In genomic region chr9:33778700-33779351, GRCh38 we compare ENCODE assay signal across 8 cellular contexts. TPM values are rescaled to one million over a fixed set of nuclear protein-coding genes. Genes with fewer than 3 reads are reported as not detected.
DNase-seq lines count a peak whose midpoint lies in the region; ATAC-seq and TF ChIP-seq lines count a peak whose summit lies in the region.

No MANE protein-coding gene starts in this region.

- no peak overlapping the region for H3K27ac ChIP-seq in WERI-Rb-1
- no peak overlapping the region for H3K27ac ChIP-seq in coronary artery
- no peak overlapping the region for H3K27ac ChIP-seq in right lobe of liver

- no peak overlapping the region for H3K4me3 ChIP-seq in WERI-Rb-1 (ENCODE audit: low read depth, low read length)
- no peak overlapping the region for H3K4me3 ChIP-seq in coronary artery
- no peak overlapping the region for H3K4me3 ChIP-seq in right lobe of liver

- H3K9me3 ChIP-seq in WERI-Rb-1 (ENCODE audit: severe bottlenecking) (no peaks in the 10 kb centered on the region), right lobe of liver (no peaks in the 10 kb centered on the region)

- TF ChIP-seq POLR2A in right lobe of liver (IDR thresholded peaks at IDR 0.05) = no peak

- 14% methylated on average over 6 of the region's 6 CpGs for WGBS in right lobe of liver (ENCODE audit: insufficient coverage, low coverage, low lambda C conversion rate, missing lambda C conversion rate)

- H3K36me3 ChIP-seq in WERI-Rb-1 (no peaks in the 10 kb centered on the region), right lobe of liver (no peaks in the 10 kb centered on the region)

- intact Hi-C loops in right lobe of liver (cut with DNase I) = no loop called here

- H3K27me3 ChIP-seq in WERI-Rb-1 (ENCODE audit: insufficient read depth, low read depth, severe bottlenecking) (no peaks in the 10 kb centered on the region), right lobe of liver (no peaks in the 10 kb centered on the region)

- TF ChIP-seq CTCF in WERI-Rb-1 (IDR thresholded peaks at IDR 0.05; ENCODE audit: low read depth, low read length) = peak; percentile 76
- peak; percentile 69 for TF ChIP-seq CTCF in coronary artery (IDR thresholded peaks at IDR 0.05)
- peak; percentile 70 to 76 (median 75) for TF ChIP-seq CTCF in right lobe of liver (IDR thresholded peaks at IDR 0.05)

- DNase-seq in SIG-M5 treated with dmso at 0.1 percent for 504 hours (lab: John Stamatoyannopoulos, UW; ENCODE audit: unreplicated experiment) (peak; percentile 63), SIG-M5 (lab: John Stamatoyannopoulos, UW) (no peak), NCI-H2081 treated with DMSO at 0.1 percent for 48 hours (lab: John Stamatoyannopoulos, UW) (peak; percentile 71), WERI-Rb-1 (peak; percentile 59), coronary artery (ENCODE audit: low spot score) (no peak), right lobe of liver (no peak)
- peak; percentile 11 for DNase-seq in stimulated activated CD8-positive, alpha-beta memory T cell treated with anti-CD3 and anti-CD28 coated beads, Interleukin-4, amount 100 ng/mL, for 24 hours (ENCODE audit: low read depth)

- ATAC-seq in HG02763 (IDR thresholded peaks at IDR 0.05; ENCODE audit: unreplicated experiment) = peak; percentile 63
- ATAC-seq in right lobe of liver = peak; percentile 88 to 96 (median 92)

- H3K4me1 ChIP-seq in right lobe of liver = no peaks in the 10 kb centered on the region

RNA-seq across cellular contexts. Expression of gene PRSS3, which starts 16.5 kb away (rescaled TPM):
- 10 to 100 TPM in 1 of 6 experiments, 1 to 10 TPM in 4, under 1 TPM in 1; 0.93 to 18.0 (median 3.8) TPM for total RNA-seq in right lobe of liver

RNA-seq across cellular contexts. Expression of gene UBE2R2, which starts 38.1 kb away (rescaled TPM):
- total RNA-seq in right lobe of liver = 10 to 100 TPM; 21.1 to 27.4 (median 21.8) TPM

Comparison
In these comparisons a context has a peak if more than half of its experiments do, and no peak if none do; other contexts are left out.
1. DNase-seq: peak in SIG-M5 treated with dmso at 0.1 percent for 504 hours (single experiment), NCI-H2081 treated with DMSO at 0.1 percent for 48 hours (single experiment), WERI-Rb-1 (single experiment) and stimulated activated CD8-positive, alpha-beta memory T cell treated with anti-CD3 and anti-CD28 coated beads, Interleukin-4, amount 100 ng/mL, for 24 hours (single experiment); none in SIG-M5 (single experiment), coronary artery (single experiment) and right lobe of liver (0 of 3).
2. Peak in every context shown above with its lines, with median percentiles within 50 percentile points of each other: CTCF ChIP-seq.